In the genomic region with DNA sequence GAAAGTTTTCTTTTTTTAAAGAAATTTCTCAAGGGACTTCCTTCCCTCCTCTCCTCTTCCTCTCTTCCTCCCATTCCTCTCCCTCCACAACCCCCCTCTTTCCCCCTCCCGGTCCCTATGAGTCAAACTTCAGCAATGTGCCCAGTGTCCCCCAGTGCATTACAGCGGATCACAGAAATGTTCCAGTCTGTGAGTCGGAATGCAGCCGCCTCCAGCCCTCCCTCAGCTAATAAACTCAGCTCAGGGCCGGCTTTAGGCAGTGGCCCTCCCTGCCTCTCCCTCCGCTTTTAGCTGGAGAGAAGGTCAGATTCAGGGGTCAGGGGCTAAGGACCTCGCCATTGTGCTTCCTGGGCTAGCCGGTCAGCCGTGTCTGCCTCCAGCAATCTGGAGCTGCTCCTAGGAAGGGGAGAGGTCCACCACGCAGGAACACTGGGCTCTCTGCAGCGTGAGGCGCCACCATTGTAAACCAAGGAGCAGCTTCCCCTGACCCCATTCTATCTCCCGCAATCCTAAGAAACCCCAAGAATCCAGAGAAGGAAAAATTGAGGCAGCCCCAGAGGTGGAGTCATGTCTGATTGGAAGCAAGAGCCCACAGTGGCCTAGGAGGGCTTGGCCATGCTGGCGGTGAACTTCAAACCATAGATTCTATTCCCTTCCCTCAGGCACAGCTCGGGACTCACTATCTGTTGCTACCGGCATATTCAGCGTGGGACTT, we compare ENCODE assay signal across 1 cellular context.
TF ChIP-seq lines count a peak whose summit lies in the region.

No MANE protein-coding gene starts in this region.

TF ChIP-seq in GM12878, 131 proteins besides CTCF, POLR2A, EP300 and RAD21 (continued from another document):
- no peak for TF ChIP-seq ZNF592 (IDR thresholded peaks at IDR 0.05)
- no peak for TF ChIP-seq IRF5 (IDR thresholded peaks at IDR 0.05; ENCODE audit: borderline replicate concordance)
- TF ChIP-seq BHLHE40 (IDR thresholded peaks at IDR 0.05; ENCODE audit: borderline replicate concordance in 1 of 2, low read depth in 2 of 2, low read length in 1 of 2), result no peak
- no peak for TF ChIP-seq CBFB (IDR thresholded peaks at IDR 0.05; ENCODE audit: low read depth)
- TF ChIP-seq MXI1 (IDR thresholded peaks at IDR 0.05; ENCODE audit: low read depth, low read length), result no peak
- TF ChIP-seq BMI1 (IDR thresholded peaks at IDR 0.05; ENCODE audit: borderline replicate concordance), result no peak
- no peak for TF ChIP-seq SMC3 (IDR thresholded peaks at IDR 0.05; ENCODE audit: borderline replicate concordance, low read length)
- no peak for TF ChIP-seq RBBP5 (conservative IDR thresholded peaks at IDR 0.05)
- no peak for TF ChIP-seq KLF5 (IDR thresholded peaks at IDR 0.05; ENCODE audit: partially characterized antibody)
- no peak for TF ChIP-seq GABPA (IDR thresholded peaks at IDR 0.05; ENCODE audit: low read depth)
- no peak for TF ChIP-seq BRCA1 (IDR thresholded peaks at IDR 0.05; ENCODE audit: low read depth, low read length)
- TF ChIP-seq SKIL (IDR thresholded peaks at IDR 0.05; ENCODE audit: low read depth, poor library complexity, severe bottlenecking), result no peak
- TF ChIP-seq MTA2 (IDR thresholded peaks at IDR 0.05; ENCODE audit: low read depth), result no peak
- no peak for TF ChIP-seq ZSCAN29 (IDR thresholded peaks at IDR 0.05)
